1 cellular context compared by ENCODE assay signal in the genomic region with DNA sequence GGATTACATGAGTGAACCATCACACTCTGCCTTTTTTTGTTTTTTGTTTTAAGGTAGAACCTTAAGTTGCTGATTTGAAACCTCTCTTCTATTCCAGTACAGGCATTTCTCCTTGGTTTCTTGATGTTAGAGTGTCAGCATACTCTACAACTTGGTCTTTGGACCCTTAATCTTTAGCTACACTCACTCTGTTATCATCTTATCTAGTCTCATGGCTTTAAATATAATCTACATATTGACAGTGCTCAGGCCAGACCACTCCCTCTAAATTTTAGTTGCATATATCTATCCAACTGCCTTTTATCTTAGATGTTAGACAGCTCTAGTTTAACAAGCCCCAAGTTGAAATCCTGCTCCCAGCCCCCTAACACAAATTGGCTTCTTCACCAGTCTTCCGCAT.
TF ChIP-seq lines count a peak whose summit lies in the region.

No MANE protein-coding gene starts in this region.

TF ChIP-seq in K562, 482 proteins besides CTCF, POLR2A, EP300 and RAD21:
- TF ChIP-seq KDM5B (IDR thresholded peaks at IDR 0.05; ENCODE audit: insufficient replicate concordance, low read depth, low read length) (no peak), GATAD2B (IDR thresholded peaks at IDR 0.05; ENCODE audit: borderline replicate concordance) (0 out of 2 replicates have a peak, but pooled peaks have one; percentile 22), CBFA2T3 (IDR thresholded peaks at IDR 0.05) (0 out of 2 replicates have a peak, but pooled peaks have one; percentile 24), ZBTB17 (CRISPR knock-in tag; IDR thresholded peaks at IDR 0.05) (peak; percentile 69; the same call in 1 of the 2 replicates), BRD4 (IDR thresholded peaks at IDR 0.05) (0 out of 2 replicates have a peak, but pooled peaks have one; percentile 13), HMG20B (CRISPR knock-in tag; IDR thresholded peaks at IDR 0.05) (no peak), ZNF3 (CRISPR knock-in tag; IDR thresholded peaks at IDR 0.05) (no peak)
- TF ChIP-seq, protein P1, sequence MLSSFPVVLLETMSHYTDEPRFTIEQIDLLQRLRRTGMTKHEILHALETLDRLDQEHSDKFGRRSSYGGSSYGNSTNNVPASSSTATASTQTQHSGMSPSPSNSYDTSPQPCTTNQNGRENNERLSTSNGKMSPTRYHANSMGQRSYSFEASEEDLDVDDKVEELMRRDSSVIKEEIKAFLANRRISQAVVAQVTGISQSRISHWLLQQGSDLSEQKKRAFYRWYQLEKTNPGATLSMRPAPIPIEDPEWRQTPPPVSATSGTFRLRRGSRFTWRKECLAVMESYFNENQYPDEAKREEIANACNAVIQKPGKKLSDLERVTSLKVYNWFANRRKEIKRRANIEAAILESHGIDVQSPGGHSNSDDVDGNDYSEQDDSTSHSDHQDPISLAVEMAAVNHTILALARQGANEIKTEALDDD (IDR thresholded peaks at IDR 0.05) = peak; percentile 67
- TF ChIP-seq, protein P2, sequence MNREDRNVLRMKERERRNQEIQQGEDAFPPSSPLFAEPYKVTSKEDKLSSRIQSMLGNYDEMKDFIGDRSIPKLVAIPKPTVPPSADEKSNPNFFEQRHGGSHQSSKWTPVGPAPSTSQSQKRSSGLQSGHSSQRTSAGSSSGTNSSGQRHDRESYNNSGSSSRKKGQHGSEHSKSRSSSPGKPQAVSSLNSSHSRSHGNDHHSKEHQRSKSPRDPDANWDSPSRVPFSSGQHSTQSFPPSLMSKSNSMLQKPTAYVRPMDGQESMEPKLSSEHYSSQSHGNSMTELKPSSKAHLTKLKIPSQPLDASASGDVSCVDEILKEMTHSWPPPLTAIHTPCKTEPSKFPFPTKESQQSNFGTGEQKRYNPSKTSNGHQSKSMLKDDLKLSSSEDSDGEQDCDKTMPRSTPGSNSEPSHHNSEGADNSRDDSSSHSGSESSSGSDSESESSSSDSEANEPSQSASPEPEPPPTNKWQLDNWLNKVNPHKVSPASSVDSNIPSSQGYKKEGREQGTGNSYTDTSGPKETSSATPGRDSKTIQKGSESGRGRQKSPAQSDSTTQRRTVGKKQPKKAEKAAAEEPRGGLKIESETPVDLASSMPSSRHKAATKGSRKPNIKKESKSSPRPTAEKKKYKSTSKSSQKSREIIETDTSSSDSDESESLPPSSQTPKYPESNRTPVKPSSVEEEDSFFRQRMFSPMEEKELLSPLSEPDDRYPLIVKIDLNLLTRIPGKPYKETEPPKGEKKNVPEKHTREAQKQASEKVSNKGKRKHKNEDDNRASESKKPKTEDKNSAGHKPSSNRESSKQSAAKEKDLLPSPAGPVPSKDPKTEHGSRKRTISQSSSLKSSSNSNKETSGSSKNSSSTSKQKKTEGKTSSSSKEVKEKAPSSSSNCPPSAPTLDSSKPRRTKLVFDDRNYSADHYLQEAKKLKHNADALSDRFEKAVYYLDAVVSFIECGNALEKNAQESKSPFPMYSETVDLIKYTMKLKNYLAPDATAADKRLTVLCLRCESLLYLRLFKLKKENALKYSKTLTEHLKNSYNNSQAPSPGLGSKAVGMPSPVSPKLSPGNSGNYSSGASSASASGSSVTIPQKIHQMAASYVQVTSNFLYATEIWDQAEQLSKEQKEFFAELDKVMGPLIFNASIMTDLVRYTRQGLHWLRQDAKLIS (CRISPR knock-in tag; IDR thresholded peaks at IDR 0.05) = no peak
